1 cellular context compared by ENCODE assay signal in genomic region chr6:146543940-146544661, GRCh38.
TF ChIP-seq lines count a peak whose summit lies in the region.

No MANE protein-coding gene starts in this region.

TF ChIP-seq in HepG2, 621 proteins besides CTCF, POLR2A, EP300 and RAD21 (continued from another document and continues in another):
- no peak for TF ChIP-seq AKNA (CRISPR knock-in tag; IDR thresholded peaks at IDR 0.05; ENCODE audit: borderline replicate concordance)
- TF ChIP-seq POGZ (CRISPR knock-in tag; IDR thresholded peaks at IDR 0.05), result peak; percentile 68
- TF ChIP-seq NFKBIZ (CRISPR knock-in tag; IDR thresholded peaks at IDR 0.05), result 0 out of 2 replicates have a peak, but pooled peaks have one; percentile 29
- peak; percentile 57; the same call in 1 of the 2 replicates for TF ChIP-seq NCOR1 (IDR thresholded peaks at IDR 0.05; ENCODE audit: borderline replicate concordance, low read length)
- peak; percentile 76 for TF ChIP-seq RBFOX2 (IDR thresholded peaks at IDR 0.05; ENCODE audit: low read depth, low read length)
- TF ChIP-seq THRA (CRISPR knock-in tag; IDR thresholded peaks at IDR 0.05; ENCODE audit: borderline replicate concordance), result no peak
- TF ChIP-seq ATAD3A (CRISPR knock-in tag; IDR thresholded peaks at IDR 0.05), result no peak
- no peak for TF ChIP-seq SOX5 (CRISPR knock-in tag; IDR thresholded peaks at IDR 0.05; ENCODE audit: borderline replicate concordance)
- TF ChIP-seq GTF2F1 (IDR thresholded peaks at IDR 0.05; ENCODE audit: low read length), result no peak
- no peak for TF ChIP-seq RFXANK (CRISPR knock-in tag; IDR thresholded peaks at IDR 0.05)
- peak; percentile 44 for TF ChIP-seq RXRA (CRISPR knock-in tag; IDR thresholded peaks at IDR 0.05)
- TF ChIP-seq MBD4 (IDR thresholded peaks at IDR 0.05; ENCODE audit: borderline replicate concordance, low read length), result no peak
- TF ChIP-seq E2F5 (CRISPR knock-in tag; conservative IDR thresholded peaks at IDR 0.05), result no peak
- no peak for TF ChIP-seq SCMH1 (CRISPR knock-in tag; IDR thresholded peaks at IDR 0.05; ENCODE audit: borderline replicate concordance)
- no peak for TF ChIP-seq GTF3A (CRISPR knock-in tag; conservative IDR thresholded peaks at IDR 0.05)
- no peak for TF ChIP-seq SMC3 (IDR thresholded peaks at IDR 0.05; ENCODE audit: low read length)
- no peak; the same call in 1 of the 2 replicates for TF ChIP-seq NR2C2 (CRISPR knock-in tag; IDR thresholded peaks at IDR 0.05; ENCODE audit: borderline replicate concordance)
- no peak for TF ChIP-seq NBN (conservative IDR thresholded peaks at IDR 0.05)
- TF ChIP-seq ZBTB26 (CRISPR knock-in tag; IDR thresholded peaks at IDR 0.05; ENCODE audit: borderline replicate concordance), result no peak
- TF ChIP-seq ZFY (CRISPR knock-in tag; IDR thresholded peaks at IDR 0.05), result peak; percentile 78
- no peak for TF ChIP-seq ZNF121 (CRISPR knock-in tag; IDR thresholded peaks at IDR 0.05)
- TF ChIP-seq MED8 (CRISPR knock-in tag; IDR thresholded peaks at IDR 0.05; ENCODE audit: insufficient replicate concordance), result no peak
- TF ChIP-seq ZNF256 (CRISPR knock-in tag; conservative IDR thresholded peaks at IDR 0.05), result 0 out of 2 replicates have a peak, but pooled peaks have one; percentile 30
- no peak for TF ChIP-seq TFE3 (CRISPR knock-in tag; IDR thresholded peaks at IDR 0.05)
- TF ChIP-seq ZSCAN9 (CRISPR knock-in tag; IDR thresholded peaks at IDR 0.05; ENCODE audit: borderline replicate concordance), result 0 out of 2 replicates have a peak, but pooled peaks have one; percentile 37
- TF ChIP-seq ZSCAN21 (CRISPR knock-in tag; IDR thresholded peaks at IDR 0.05; ENCODE audit: borderline replicate concordance), result peak; percentile 21; the same call in 1 of the 2 replicates
- no peak for TF ChIP-seq KAT2B (IDR thresholded peaks at IDR 0.05; ENCODE audit: borderline replicate concordance, low read depth, low read length)
- TF ChIP-seq DNMT3B (CRISPR knock-in tag; conservative IDR thresholded peaks at IDR 0.05), result no peak
- no peak for TF ChIP-seq MAFK (conservative IDR thresholded peaks at IDR 0.05 in 1 of 2, IDR thresholded peaks at IDR 0.05 in 1 of 2; ENCODE audit: low read length in 2 of 2)
- TF ChIP-seq MIXL1 (CRISPR knock-in tag; IDR thresholded peaks at IDR 0.05), result no peak
- TF ChIP-seq ZNF549 (CRISPR knock-in tag; IDR thresholded peaks at IDR 0.05), result no peak
- TF ChIP-seq MXD1 (CRISPR knock-in tag; IDR thresholded peaks at IDR 0.05), result 0 out of 2 replicates have a peak, but pooled peaks have one; percentile 45
- TF ChIP-seq ATF7 (IDR thresholded peaks at IDR 0.05), result no peak
- no peak for TF ChIP-seq ATF7 (CRISPR knock-in tag; IDR thresholded peaks at IDR 0.05)
- peak; percentile 82; the same call in 1 of the 2 replicates for TF ChIP-seq ZNF335 (CRISPR knock-in tag; IDR thresholded peaks at IDR 0.05)
- peak; percentile 54; the same call in 1 of the 2 replicates for TF ChIP-seq ZNF629 (CRISPR knock-in tag; conservative IDR thresholded peaks at IDR 0.05)
- peak; percentile 56 for TF ChIP-seq MED1 (CRISPR knock-in tag; IDR thresholded peaks at IDR 0.05)
- TF ChIP-seq HNRNPUL1 (IDR thresholded peaks at IDR 0.05; ENCODE audit: low read depth, low read length), result no peak
- TF ChIP-seq SRY (CRISPR knock-in tag; IDR thresholded peaks at IDR 0.05), result no peak
- TF ChIP-seq KMT2A (CRISPR knock-in tag; IDR thresholded peaks at IDR 0.05), result peak; percentile 60; the same call in 1 of the 2 replicates
- TF ChIP-seq SALL2 (CRISPR knock-in tag; IDR thresholded peaks at IDR 0.05), result no peak
- 0 out of 2 replicates have a peak, but pooled peaks have one; percentile 36 for TF ChIP-seq ZNF24 (IDR thresholded peaks at IDR 0.05)
- peak; percentile 92 for TF ChIP-seq HNF4A (CRISPR knock-in tag; IDR thresholded peaks at IDR 0.05)
- TF ChIP-seq ZNF383 (CRISPR knock-in tag; IDR thresholded peaks at IDR 0.05; ENCODE audit: borderline replicate concordance), result no peak
- no peak for TF ChIP-seq ZNF207 (IDR thresholded peaks at IDR 0.05; ENCODE audit: borderline replicate concordance)
- no peak for TF ChIP-seq SP4 (CRISPR knock-in tag; IDR thresholded peaks at IDR 0.05)
- TF ChIP-seq TERF1 (CRISPR knock-in tag; IDR thresholded peaks at IDR 0.05), result no peak
- peak; percentile 29; the same call in 1 of the 2 replicates for TF ChIP-seq GFI1 (CRISPR knock-in tag; IDR thresholded peaks at IDR 0.05; ENCODE audit: borderline replicate concordance)
- TF ChIP-seq GRHL1 (CRISPR knock-in tag; conservative IDR thresholded peaks at IDR 0.05), result no peak
- TF ChIP-seq STAT5B (CRISPR knock-in tag; IDR thresholded peaks at IDR 0.05), result no peak
- TF ChIP-seq NPAS2 (CRISPR knock-in tag; IDR thresholded peaks at IDR 0.05; ENCODE audit: borderline replicate concordance), result 0 out of 2 replicates have a peak, but pooled peaks have one; percentile 42
- TF ChIP-seq PREB (CRISPR knock-in tag; IDR thresholded peaks at IDR 0.05), result no peak
- no peak for TF ChIP-seq HNRNPK (IDR thresholded peaks at IDR 0.05; ENCODE audit: low read depth, low read length, poor library complexity, severe bottlenecking)
- TF ChIP-seq ZNF564 (CRISPR knock-in tag; IDR thresholded peaks at IDR 0.05), result no peak
- no peak for TF ChIP-seq PBX3 (CRISPR knock-in tag; IDR thresholded peaks at IDR 0.05; ENCODE audit: borderline replicate concordance)
- TF ChIP-seq ZNF367 (CRISPR knock-in tag; IDR thresholded peaks at IDR 0.05; ENCODE audit: borderline replicate concordance), result no peak
- 0 out of 2 replicates have a peak, but pooled peaks have one; percentile 74 for TF ChIP-seq KDM1A (CRISPR knock-in tag; IDR thresholded peaks at IDR 0.05)
